In the genomic region with DNA sequence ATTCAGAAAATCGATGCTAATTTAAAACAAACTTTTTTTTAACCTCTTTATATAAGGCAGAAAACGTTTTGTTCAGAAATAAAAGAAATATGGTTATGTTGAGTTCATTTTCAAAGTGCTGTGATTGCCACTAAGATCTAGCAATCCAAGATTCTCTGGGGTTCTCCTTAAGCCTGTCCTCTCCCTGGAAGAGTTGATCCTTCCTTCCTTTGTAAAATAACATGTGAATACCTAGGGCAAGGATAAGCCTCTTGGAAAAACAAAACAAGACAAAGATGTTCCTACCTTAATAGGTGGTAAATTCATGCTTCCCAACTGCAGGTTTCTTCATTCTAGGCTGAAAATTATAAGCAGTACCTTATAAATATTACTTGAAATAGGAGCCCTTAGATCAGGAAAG, we compare ENCODE assay signal across 25 cellular contexts. TPM values are rescaled to one million over a fixed set of nuclear protein-coding genes. Genes with fewer than 3 reads are reported as not detected.
A peak's percentile ranks its signal among the peaks of the same experiment; 100 is the strongest.
DNase-seq lines count a peak whose midpoint lies in the region; ATAC-seq, FAIRE-seq and TF ChIP-seq lines count a peak whose summit lies in the region.
"Had no signal": no experiment of that assay in that cellular context is flagged by ENCODE, and none has a peak within 500 bp of the region (broad histone marks: within the 10 kb centered on the region; RNA-seq: fewer than 3 reads in every experiment).

No MANE protein-coding gene starts in this region.

- H2AK5ac ChIP-seq in H9 (ENCODE audit: insufficient read length, low read length), result no peak overlapping the region

- no peak overlapping the region for H2BK12ac ChIP-seq in H9 (ENCODE audit: insufficient read length, low read depth, low read length)

- no TSS peak for BruUV-seq in HepG2 (replicated peaks; lab: Mats Ljungman, UMichigan)

- H3K36me3 ChIP-seq in HUES64 (ENCODE audit: insufficient read depth, low read length) (no peaks in the 10 kb centered on the region), iPS-18a (ENCODE audit: control insufficient read depth, low read depth, low read length) (no peaks in the 10 kb centered on the region), HepG2 (replicated peaks in 1 of 2; ENCODE audit: control insufficient read depth in 1 of 2, insufficient read depth in 2 of 2, low read length in 2 of 2) (no peaks in the 10 kb centered on the region)
- H3K36me3 ChIP-seq: BE2C; BLaER1 treated with 17β-estradiol and CSF1 and Interleukin-3, amounts not matched to agents 10 nM and 100 nM had no signal

- peaks cover 3% of the 10 kb centered on the region; the same call in 1 of the 2 replicates for H3K4me1 ChIP-seq in H9 (ENCODE audit: insufficient read depth, low read length)
- peaks cover 28% of the 10 kb centered on the region for H3K4me1 ChIP-seq in HUES64 (ENCODE audit: insufficient read depth, low read length)
- H3K4me1 ChIP-seq in iPS-18a (ENCODE audit: control insufficient read depth, low read depth, low read length), result peaks cover 27% of the 10 kb centered on the region
- H3K4me1 ChIP-seq in HepG2 (ENCODE audit: insufficient read depth, low read length), result no peaks in the 10 kb centered on the region
- H3K4me1 ChIP-seq: A549; BE2C; BLaER1 treated with 17β-estradiol and CSF1 and Interleukin-3, amounts not matched to agents 10 nM and 100 nM had no signal

- POLR2A ChIA-PET in HepG2 (lab: Yijun Ruan, JAX), result no interaction called here

- no peak overlapping the region for H3K9ac ChIP-seq in H9 (ENCODE audit: extremely low read depth, insufficient read length, low read length)
- peak overlapping the region; percentile 15; the same call in 1 of the 2 replicates for H3K9ac ChIP-seq in HUES64 (ENCODE audit: low read depth, low read length)
- no peak overlapping the region for H3K9ac ChIP-seq in iPS-18a (ENCODE audit: low read length)
- H3K9ac ChIP-seq in HepG2 (ENCODE audit: insufficient read depth, low read depth, low read length), result no peak overlapping the region
- H3K9ac ChIP-seq: BLaER1 treated with 17β-estradiol and CSF1 and Interleukin-3, amounts not matched to agents 10 nM and 100 nM; GM23248 had no signal

- peaks cover 0 to 6% of the 10 kb centered on the region in 2 experiments; a peak in 3 of 5 replicates for H3K9me3 Mint-ChIP-seq in H9
- H3K9me3 Mint-ChIP-seq: CD4-positive, alpha-beta T cell had no signal

- no CpG with 5 or more reads among the region's 2 CpGs for WGBS in H9 (ENCODE audit: extremely low coverage, insufficient read length, low lambda C conversion rate)
- 42% methylated on average over 2 of the region's 2 CpGs for WGBS in HUES64
- WGBS in HepG2 (ENCODE audit: low lambda C conversion rate), result 0% methylated on average over 2 of the region's 2 CpGs

- H3K4me1 Mint-ChIP-seq in H9, result peaks cover 36 to 40% of the 10 kb centered on the region in 2 experiments
- H3K4me1 Mint-ChIP-seq: CD14-positive monocyte; CD8-positive, alpha-beta memory T cell had no signal

- no peak overlapping the region for H2BK20ac ChIP-seq in H9 (ENCODE audit: low read depth, low read length, poor library complexity, severe bottlenecking)

- TF ChIP-seq EP300 in HepG2 (IDR thresholded peaks at IDR 0.05; ENCODE audit: low read depth in 2 of 2, low read length in 2 of 2) (no peak), HepG2 (CRISPR knock-in tag; IDR thresholded peaks at IDR 0.05; ENCODE audit: borderline replicate concordance) (no peak)

- H3K56ac ChIP-seq in H9 (ENCODE audit: insufficient read length, low read depth, low read length), result no peak overlapping the region

- H3K27ac ChIP-seq in H9 (ENCODE audit: insufficient read length, low read depth, low read length) (peak overlapping the region; percentile 95), HUES64 (ENCODE audit: low read depth, low read length) (peak overlapping the region; percentile 93), iPS-18a (ENCODE audit: low read length) (peak overlapping the region; percentile 47), HepG2 (ENCODE audit: extremely low read length, insufficient read depth, low read length) (no peak overlapping the region)
- H3K27ac ChIP-seq: A549; BLaER1 treated with 17β-estradiol and CSF1 and Interleukin-3, amounts not matched to agents 10 nM and 100 nM; GM23248 had no signal

- no peak overlapping the region for H3K23ac ChIP-seq in H9 (ENCODE audit: insufficient read length, low read depth, low read length)

- H3T11ph ChIP-seq in H9 (ENCODE audit: low read length), result no peak overlapping the region

- H3K4me3 ChIP-seq in HUES64 (ENCODE audit: low read length), result peak overlapping the region; percentile 2; the same call in 1 of the 2 replicates
- H3K4me3 ChIP-seq in iPS-18a (ENCODE audit: low read length), result peak overlapping the region; percentile 3
- H3K4me3 ChIP-seq in HepG2 (replicated peaks in 1 of 3; ENCODE audit: insufficient read depth in 1 of 3, low read depth in 2 of 3, low read length in 3 of 3), result no peak overlapping the region
- H3K4me3 ChIP-seq: A549; BLaER1 treated with 17β-estradiol and CSF1 and Interleukin-3, amounts not matched to agents 10 nM and 100 nM; GM12878; GM23248 had no signal

- no peaks in the 10 kb centered on the region for H3K27me3 Mint-ChIP-seq in H9 (ENCODE audit: low read depth)

- H3K27me3 ChIP-seq in H9 (ENCODE audit: insufficient read depth, low read length) (no peaks in the 10 kb centered on the region), HUES64 (ENCODE audit: insufficient read depth, low read length) (no peaks in the 10 kb centered on the region), iPS-18a (ENCODE audit: control insufficient read depth, insufficient read depth, low read length) (no peaks in the 10 kb centered on the region), HepG2 (ENCODE audit: control insufficient read depth in 1 of 2, insufficient read depth in 2 of 2, low read length in 2 of 2) (no peaks in the 10 kb centered on the region)
- H3K27me3 ChIP-seq: BE2C; BLaER1 treated with 17β-estradiol and CSF1 and Interleukin-3, amounts not matched to agents 10 nM and 100 nM had no signal

- H3K18ac ChIP-seq in H9 (ENCODE audit: insufficient read length, low read depth, low read length), result no peak overlapping the region

- peaks cover 0 to 23% (median 6%) of the 10 kb centered on the region in 3 experiments; a peak in 5 of 7 replicates for H3K36me3 Mint-ChIP-seq in H9 (ENCODE audit: insufficient read depth in 1 of 3, low read depth in 3 of 3)
- H3K36me3 Mint-ChIP-seq: CD14-positive monocyte; CD8-positive, alpha-beta memory T cell had no signal

- H2BK120ac ChIP-seq in H9 (ENCODE audit: low read depth, low read length, poor library complexity, severe bottlenecking), result no peak overlapping the region

- H4K20me1 ChIP-seq in H9 (ENCODE audit: control insufficient read depth, insufficient read depth, insufficient read length) (no peaks in the 10 kb centered on the region), HepG2 (ENCODE audit: insufficient read depth, low read length) (no peaks in the 10 kb centered on the region)
- H4K20me1 ChIP-seq: BLaER1 treated with 17β-estradiol and CSF1 and Interleukin-3, amounts not matched to agents 10 nM and 100 nM had no signal

- H3K4me2 ChIP-seq in H9 (ENCODE audit: insufficient read depth, insufficient read length, low read length) (no peak overlapping the region), HepG2 (ENCODE audit: low read depth, low read length) (no peak overlapping the region)
- H3K4me2 ChIP-seq: A549; BLaER1 treated with 17β-estradiol and CSF1 and Interleukin-3, amounts not matched to agents 10 nM and 100 nM had no signal

- TF ChIP-seq POLR2A in HepG2 (IDR thresholded peaks at IDR 0.05; ENCODE audit: insufficient read depth in 1 of 2, low read depth in 2 of 2, low read length in 2 of 2), result no peak

- no peak overlapping the region for H2BK5ac ChIP-seq in H9 (ENCODE audit: insufficient read length, low read length)

- H4K91ac ChIP-seq in H9 (ENCODE audit: insufficient read length, low read depth, low read length), result no peak overlapping the region

- H3K27ac Mint-ChIP-seq in H9, result peak overlapping the region; percentile 68 to 98 (median 96); a peak in 6 of 7 replicates
- H3K27ac Mint-ChIP-seq: CD14-positive monocyte; CD4-positive, alpha-beta T cell; CD8-positive, alpha-beta memory T cell had no signal

- H3K79me2 ChIP-seq in H9 (ENCODE audit: insufficient read depth, low read length), result no peaks in the 10 kb centered on the region
- H3K79me2 ChIP-seq in HepG2 (ENCODE audit: insufficient read depth, low read length), result no peaks in the 10 kb centered on the region

- DNase-seq in H9, result no peak
- DNase-seq in stimulated activated naive CD4-positive, alpha-beta T cell treated with Interleukin-2 at 50 U/mL for 16 hours (lab: John Stamatoyannopoulos, UW), result no peak
- DNase-seq in HepG2 (ENCODE audit: low spot score), result no peak
- DNase-seq: 8988T; ACHN; AML-193; BE2C; CD4-positive, alpha-beta T cell; CD8-positive, alpha-beta memory T cell; DMS 273 treated with DMSO at 0.1 percent for 48 hours; DMS79; EL; GDM1; GM23248; HCEC 1CT had no signal

- no peak for TF ChIP-seq CTCF in H9 (conservative IDR thresholded peaks at IDR 0.05)
- no peak for TF ChIP-seq CTCF in HepG2 (CRISPR knock-in tag; IDR thresholded peaks at IDR 0.05)

- H2AFZ ChIP-seq in H9 (ENCODE audit: low read length), result no peak overlapping the region
- H2AFZ ChIP-seq in HepG2 (ENCODE audit: low read length), result no peak overlapping the region
- H2AFZ ChIP-seq: GM23248 had no signal

- CTCF ChIA-PET in HepG2 (lab: Yijun Ruan, JAX; ENCODE audit: low intra/inter-chr PET ratio, low total read pairs), result no interaction called here

- ATAC-seq in HepG2 (no peak), HG03095 (IDR thresholded peaks at IDR 0.05; ENCODE audit: unreplicated experiment) (no peak)
- ATAC-seq: A549, GM12878 had no signal

- FAIRE-seq in HepG2 (lab: Jason Lieb, UNC), result no peak
- FAIRE-seq: A549, D721Med, GM12878, GM19239, H54 had no signal

- no peak for TF ChIP-seq RAD21 in HepG2 (CRISPR knock-in tag; IDR thresholded peaks at IDR 0.05)

- no peak overlapping the region for H3K4me3 Mint-ChIP-seq in H9
- H3K4me3 Mint-ChIP-seq: CD14-positive monocyte; CD4-positive, alpha-beta T cell; CD8-positive, alpha-beta memory T cell had no signal

- H3K14ac ChIP-seq in H9 (ENCODE audit: insufficient read depth, low read length), result no peak overlapping the region

- no peaks in the 10 kb centered on the region for H3K79me1 ChIP-seq in H9 (ENCODE audit: insufficient read depth, low read depth, low read length, poor library complexity, severe bottlenecking)

- in situ Hi-C loops in HepG2 (cut with HindIII; ENCODE audit: extremely low pct_ligation_motif_present, low pct_unique_long_range_greater_than_20kb), result no loop called here

- no peak overlapping the region for H4K5ac ChIP-seq in H9 (ENCODE audit: insufficient read length, low read depth, low read length)

- H2BK15ac ChIP-seq in H9 (ENCODE audit: low read depth, low read length), result no peak overlapping the region

- H3K9me3 ChIP-seq in H9 (ENCODE audit: control insufficient read depth, low read depth, low read length) (no peaks in the 10 kb centered on the region), HUES64 (ENCODE audit: insufficient read depth, low read depth, low read length) (no peaks in the 10 kb centered on the region), iPS-18a (ENCODE audit: control insufficient read depth, low read depth, low read length) (no peaks in the 10 kb centered on the region), HepG2 (ENCODE audit: low read length) (no peaks in the 10 kb centered on the region)
- H3K9me3 ChIP-seq: BE2C had no signal

- H4K8ac ChIP-seq in H9 (replicated peaks; ENCODE audit: insufficient read length, low read depth, low read length), result no peak overlapping the region

- H3K4ac ChIP-seq in H9 (ENCODE audit: low read depth, low read length), result no peak overlapping the region

- intact Hi-C loops in HepG2 (cut with micrococcal nuclease; ENCODE audit: unreplicated experiment), result no loop called here

- H3K23me2 ChIP-seq in H9 (ENCODE audit: insufficient read length, low read depth, low read length, poor library complexity, severe bottlenecking), result no peaks in the 10 kb centered on the region

RNA-seq across cellular contexts. Expression of a gene that starts 18.0 kb away (rescaled TPM):
- total RNA-seq in H9 (2021) (25.8 and 26.1 TPM in 2 replicates), HepG2 (2016; rRNA removed; fragmentation: Illumina TruSeq; extraction: Trizol) (not detected in 2 replicates)
- polyA plus RNA-seq in HUES64 (2013, experiment 1 of 2), result 10.0 TPM
- polyA plus RNA-seq in HUES64 (2013, experiment 2 of 2), result 8.2 TPM
- total RNA-seq in HepG2 (2016; cell fraction: cytosol; rRNA removed; fragmentation: Illumina TruSeq; extraction: Trizol; ENCODE audit: low read depth), result not detected in 2 replicates
- total RNA-seq in HepG2 (2016; cell fraction: insoluble cytoplasmic fraction; rRNA removed; fragmentation: Illumina TruSeq; extraction: Trizol), result not detected in 2 replicates
- total RNA-seq in HepG2 (2016; cell fraction: membrane; rRNA removed; fragmentation: Illumina TruSeq; extraction: Trizol), result not detected in 2 replicates
- not detected in 2 replicates for total RNA-seq in HepG2 (2016; cell fraction: nucleus; rRNA removed; fragmentation: Illumina TruSeq; extraction: Trizol)
- polyA plus RNA-seq in HepG2 (2011; rRNA removed), result not detected in 2 replicates
- not detected in 2 replicates for polyA plus RNA-seq in HepG2 (2011; cell fraction: cytosol; rRNA removed)
- polyA plus RNA-seq in HepG2 (2011; cell fraction: nucleus; rRNA removed), result not detected in 2 replicates
- polyA plus RNA-seq in HepG2 (2012), result not detected in 2 replicates
- polyA plus RNA-seq in HepG2 (2016; cell fraction: cytosol; fragmentation: Illumina TruSeq; extraction: Trizol; ENCODE audit: low read depth), result not detected in 2 replicates
- not detected in 2 replicates for polyA plus RNA-seq in HepG2 (2016; cell fraction: insoluble cytoplasmic fraction; fragmentation: Illumina TruSeq; extraction: Trizol; ENCODE audit: low read depth)
- polyA plus RNA-seq in HepG2 (2016; cell fraction: membrane; fragmentation: Illumina TruSeq; extraction: Trizol; ENCODE audit: low read depth), result not detected in 2 replicates
- not detected in 2 replicates for polyA plus RNA-seq in HepG2 (2016; cell fraction: nucleus; fragmentation: Illumina TruSeq; extraction: Trizol; ENCODE audit: insufficient read depth, low read depth)
- polyA minus RNA-seq in HepG2 (2011; rRNA and poly(A)+ RNA removed; ENCODE audit: low replicate concordance), result not detected in 2 replicates
- not detected in 2 replicates for polyA minus RNA-seq in HepG2 (2011; cell fraction: cytosol; rRNA and poly(A)+ RNA removed)
- not detected in 2 replicates for polyA minus RNA-seq in HepG2 (2011; cell fraction: nucleus; rRNA and poly(A)+ RNA removed)
- total RNA-seq: CD4-positive, alpha-beta T cell; CD8-positive, alpha-beta memory T cell; GM12878; GM23248 had no signal
- polyA plus RNA-seq: CD14-positive monocyte; CD8-positive, alpha-beta memory T cell; GM12878; GM23248 had no signal

Comparison
In these comparisons a context has a peak if more than half of its experiments do, and no peak if none do; other contexts are left out.
1. H3K4me3 ChIP-seq: peak in HUES64 (single experiment) and iPS-18a (single experiment); none in HepG2 (0 of 3).
2. RNA of a gene that starts 18.0 kb away (total RNA-seq): 25.8 to 26.1 TPM in H9; not detected in HepG2; every median in the first group is over 10 times any median in the second.